Comparison of ENCODE assay signal across 25 cellular contexts in the genomic region with DNA sequence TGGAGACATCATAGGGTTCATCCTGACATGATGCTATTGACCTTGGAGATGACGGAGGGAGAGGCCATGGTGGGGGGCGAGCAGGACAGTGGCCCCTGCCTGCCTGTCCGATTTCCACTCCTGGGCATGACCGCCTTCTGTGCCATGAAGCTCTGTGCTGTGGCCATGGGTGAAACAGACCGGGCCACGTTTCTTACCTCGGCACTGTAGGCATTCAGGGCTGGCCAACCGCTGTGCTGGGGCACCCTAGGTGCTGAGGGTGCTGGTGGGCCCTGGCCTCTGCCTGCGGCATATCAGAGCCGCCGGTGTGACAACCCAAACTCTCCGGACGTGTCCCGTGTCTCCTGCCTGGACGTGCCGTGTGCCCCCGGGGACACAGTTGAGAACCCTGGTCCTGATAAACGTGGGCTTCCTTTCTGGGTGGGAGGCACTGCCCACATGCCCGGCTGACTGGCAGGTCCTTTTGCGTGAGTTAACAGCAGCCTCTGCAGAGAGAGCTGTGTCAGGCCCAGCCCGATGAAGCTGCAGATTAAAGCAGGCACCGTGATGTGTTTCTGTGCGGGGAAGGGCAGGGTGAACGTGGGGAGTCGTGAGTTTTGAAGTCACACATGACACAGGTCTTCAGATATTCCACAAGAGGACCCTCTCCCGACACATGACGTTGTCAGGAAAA. TPM values are rescaled to one million over a fixed set of nuclear protein-coding genes. Genes with fewer than 3 reads are reported as not detected.
DNase-seq lines count a peak whose midpoint lies in the region; ATAC-seq and TF ChIP-seq lines count a peak whose summit lies in the region.
"Had no signal": no experiment of that assay in that cellular context is flagged by ENCODE, and none has a peak within 500 bp of the region (broad histone marks: within the 10 kb centered on the region; RNA-seq: fewer than 3 reads in every experiment).

No MANE protein-coding gene starts in this region.

- no peak for TF ChIP-seq CTCF in endodermal cell (conservative IDR thresholded peaks at IDR 0.05)

- no peak overlapping the region for H4K8ac ChIP-seq in neuronal stem cell (ENCODE audit: low read depth, low read length)

- H3K18ac ChIP-seq in neuronal stem cell (ENCODE audit: low read length) = peak overlapping the region; percentile 16

- peak overlapping the region; percentile 48 for H3K27ac Mint-ChIP-seq in endodermal cell
- H3K27ac Mint-ChIP-seq: CD8-positive, alpha-beta T cell; HFFc6; IgD-negative memory B cell had no signal

- H3K4me1 ChIP-seq in endodermal cell (ENCODE audit: control insufficient read depth, insufficient read depth, low read length) (no peaks in the 10 kb centered on the region), neuronal stem cell (ENCODE audit: control insufficient read depth in 2 of 2, insufficient read depth in 1 of 2, low read depth in 1 of 2, low read length in 2 of 2) (peaks cover 11 to 12% of the 10 kb centered on the region in 2 donors), aorta (ENCODE audit: control insufficient read depth in 1 of 2, insufficient read depth in 2 of 2, low read length in 2 of 2) (no peaks in the 10 kb centered on the region)
- H3K4me1 ChIP-seq: Caco-2 had no signal

- peak overlapping the region; percentile 70 for H2AK5ac ChIP-seq in neuronal stem cell (ENCODE audit: low read depth, low read length)

- no peak overlapping the region for H4K91ac ChIP-seq in neuronal stem cell (ENCODE audit: low read depth, low read length, poor library complexity)

- H3K9me3 Mint-ChIP-seq in endodermal cell = peaks cover 14% of the 10 kb centered on the region

- no peak overlapping the region for H3K4me3 Mint-ChIP-seq in endodermal cell
- H3K4me3 Mint-ChIP-seq: CD8-positive, alpha-beta T cell; H9; HFFc6; IgD-negative memory B cell had no signal

- H3K4me2 ChIP-seq in neuronal stem cell (ENCODE audit: insufficient read depth, low read length, poor library complexity, severe bottlenecking) = no peak overlapping the region
- H3K4me2 ChIP-seq: KMS-11 had no signal

- H3K4ac ChIP-seq in neuronal stem cell (ENCODE audit: low read length) = no peak overlapping the region

- H3K14ac ChIP-seq in neuronal stem cell (ENCODE audit: low read length) = no peak overlapping the region

- no peak overlapping the region for H2BK15ac ChIP-seq in neuronal stem cell (ENCODE audit: low read length)

- peak overlapping the region; percentile 61 for H2BK120ac ChIP-seq in neuronal stem cell (ENCODE audit: low read depth, low read length)

- H3K36me3 ChIP-seq in endodermal cell (ENCODE audit: control insufficient read depth, insufficient read depth, low read length) = no peaks in the 10 kb centered on the region
- no peaks in the 10 kb centered on the region for H3K36me3 ChIP-seq in neuronal stem cell (replicated peaks in 1 of 2; ENCODE audit: control insufficient read depth in 2 of 2, insufficient read depth in 2 of 2, low read length in 2 of 2)
- no peaks in the 10 kb centered on the region for H3K36me3 ChIP-seq in aorta (ENCODE audit: control insufficient read depth in 1 of 2, insufficient read depth in 2 of 2, low read length in 1 of 2)
- H3K36me3 ChIP-seq: SJCRH30 had no signal

- DNase-seq in left ventricle myocardium superior (peak; percentile 10), left cardiac atrium (no peak), endodermal cell (no peak), neuronal stem cell (ENCODE audit: low spot score) (no peak), aorta (peak; percentile 36 to 71), HuH-7 (ENCODE audit: low spot score) (no peak), NCI-H446 (lab: John Stamatoyannopoulos, UW) (no peak)
- DNase-seq: C1 segment of cervical spinal cord; Caco-2; CD8-positive, alpha-beta T cell; GM23248; H9; HFFc6; MM.1S; NCI-H1694; NCI-H2029 treated with DMSO at 0.1 percent for 48 hours; NCI-H2171; NCI-H345; NCI-H524; NCI-H748 treated with DMSO at 0.1 percent for 48 hours; SJCRH30 had no signal

- peaks cover 2% of the 10 kb centered on the region for H3K36me3 Mint-ChIP-seq in endodermal cell (ENCODE audit: low read depth)
- H3K36me3 Mint-ChIP-seq: CD8-positive, alpha-beta T cell; IgD-negative memory B cell had no signal

- H3K9me3 ChIP-seq in endodermal cell (ENCODE audit: control insufficient read depth, low read length) (no peaks in the 10 kb centered on the region), neuronal stem cell (replicated peaks in 1 of 2; ENCODE audit: control insufficient read depth in 2 of 2, insufficient read depth in 1 of 2, low read depth in 1 of 2, low read length in 2 of 2) (peaks cover 11 to 15% of the 10 kb centered on the region in 2 donors), aorta (ENCODE audit: control insufficient read depth, low read length) (no peaks in the 10 kb centered on the region)
- H3K9me3 ChIP-seq: SJCRH30 had no signal

- H3K27me3 Mint-ChIP-seq in endodermal cell (ENCODE audit: insufficient read depth) = peaks cover 2% of the 10 kb centered on the region
- H3K27me3 Mint-ChIP-seq: IgD-negative memory B cell had no signal

- H3K23ac ChIP-seq in neuronal stem cell (ENCODE audit: low read depth, low read length, poor library complexity) = no peak overlapping the region

- no peak for ATAC-seq in left ventricle myocardium superior
- ATAC-seq in left cardiac atrium = no peak
- no peak for ATAC-seq in aorta (ENCODE audit: low FRiP score)
- ATAC-seq in HG02852 (IDR thresholded peaks at IDR 0.05; ENCODE audit: unreplicated experiment) = no peak
- ATAC-seq: CD8-positive, alpha-beta T cell; SK-N-SH treated with all-trans-retinoic acid at 6 μM for 48 hours had no signal

- peak overlapping the region; percentile 44 for H2BK5ac ChIP-seq in neuronal stem cell (ENCODE audit: low read length)

- H3K4me3 ChIP-seq in endodermal cell (ENCODE audit: low read length) = no peak overlapping the region
- no peak overlapping the region for H3K4me3 ChIP-seq in neuronal stem cell (ENCODE audit: low read length in 2 of 2)
- H3K4me3 ChIP-seq in aorta (ENCODE audit: low read length in 2 of 2) = no peak overlapping the region
- H3K4me3 ChIP-seq: GM23248, SJCRH30 had no signal

- H2AFZ ChIP-seq in neuronal stem cell (ENCODE audit: low read length) = no peak overlapping the region
- H2AFZ ChIP-seq: GM23248 had no signal

- H3K27ac ChIP-seq in endodermal cell (ENCODE audit: low read depth, low read length) (no peak overlapping the region), neuronal stem cell (replicated peaks; ENCODE audit: low read length) (no peak overlapping the region), aorta (ENCODE audit: low read depth in 1 of 2, low read length in 2 of 2) (no peak overlapping the region)
- H3K27ac ChIP-seq: GM23248, KMS-11, SJCRH30 had no signal

- H3K9ac ChIP-seq in endodermal cell (ENCODE audit: extremely low read depth, low read length, poor library complexity, severe bottlenecking) (no peak overlapping the region), neuronal stem cell (ENCODE audit: low read depth, low read length, poor library complexity) (peak overlapping the region; percentile 60)
- H3K9ac ChIP-seq: GM23248, KMS-11 had no signal

- H3K27me3 ChIP-seq in endodermal cell (ENCODE audit: control insufficient read depth, insufficient read depth, low read length, poor library complexity, severe bottlenecking) = no peaks in the 10 kb centered on the region
- H3K27me3 ChIP-seq in neuronal stem cell (ENCODE audit: control insufficient read depth in 3 of 3, insufficient read depth in 3 of 3, low read depth in 1 of 3, low read length in 3 of 3) = no peaks in the 10 kb centered on the region
- no peaks in the 10 kb centered on the region for H3K27me3 ChIP-seq in aorta (ENCODE audit: control insufficient read depth in 1 of 2, insufficient read depth in 2 of 2, low read length in 1 of 2)
- H3K27me3 ChIP-seq: SJCRH30 had no signal

- peak overlapping the region; percentile 60 for H2BK12ac ChIP-seq in neuronal stem cell (ENCODE audit: low read length)

- H3K4me1 Mint-ChIP-seq in endodermal cell = no peaks in the 10 kb centered on the region
- H3K4me1 Mint-ChIP-seq: IgD-negative memory B cell had no signal

- no peaks in the 10 kb centered on the region for H3K79me1 ChIP-seq in neuronal stem cell (ENCODE audit: low read depth, low read length)

- WGBS in endodermal cell (ENCODE audit: insufficient coverage in 1 of 2, insufficient read length in 1 of 2), 2 experiments = 93 to 96% methylated on average over 25 to 27 of the region's 27 CpGs
- no CpG with 5 or more reads among the region's 27 CpGs for WGBS in neuronal stem cell (ENCODE audit: extremely low coverage in 2 of 2, insufficient read length in 2 of 2, insufficient replicate concordance in 1 of 2), 2 donors
- WGBS in aorta, 2 donors = 93% methylated on average over 27 of the region's 27 CpGs

- intact Hi-C loops in left ventricle myocardium superior (cut with micrococcal nuclease) = no loop called here
- intact Hi-C loops in left cardiac atrium (cut with DNase I) = no loop called here
- intact Hi-C loops in aorta (cut with DNase I) = no loop called here

RNA-seq across cellular contexts. Expression of a gene that starts 46.5 kb away (rescaled TPM):
- total RNA-seq in left ventricle myocardium superior = 12.1 TPM
- total RNA-seq in left cardiac atrium = 10 to 100 TPM; 10.5 to 14.1 TPM
- total RNA-seq in endodermal cell = 1 to 10 TPM in 1 of 2 donors, under 1 TPM in 1; 0.55 to 2.1 TPM
- polyA plus RNA-seq in endodermal cell (2013, experiment 1 of 2) = 2.4 TPM
- polyA plus RNA-seq in endodermal cell (2013, experiment 2 of 2) = 1.9 TPM
- polyA plus RNA-seq in neuronal stem cell (2013, experiment 1 of 2) = 2.5 TPM
- polyA plus RNA-seq in neuronal stem cell (2013, experiment 2 of 2) = 2.2 TPM
- total RNA-seq in aorta = 10 to 100 TPM; 36.6 to 67.3 TPM
- 1 to 10 TPM in 1 of 2 donors, under 1 TPM in 1; 0.63 to 4.3 TPM for polyA plus RNA-seq in aorta
- total RNA-seq: GM23248, SJCRH30 had no signal

RNA-seq across cellular contexts. Expression of a gene that starts 58.3 kb away (rescaled TPM):
- total RNA-seq in left ventricle myocardium superior (210 TPM), left cardiac atrium (100 to 1,000 TPM; 165 to 175 TPM), endodermal cell (10 to 100 TPM; 45.7 to 49.6 TPM), aorta (100 to 1,000 TPM; 317 to 348 TPM)
- polyA plus RNA-seq in endodermal cell (2013, experiment 1 of 2) = 24.8 TPM
- polyA plus RNA-seq in endodermal cell (2013, experiment 2 of 2) = 23.0 TPM
- 34.2 TPM for polyA plus RNA-seq in neuronal stem cell (2013, experiment 1 of 2)
- polyA plus RNA-seq in neuronal stem cell (2013, experiment 2 of 2) = 33.8 TPM
- polyA plus RNA-seq in aorta = 100 to 1,000 TPM; 244 to 509 TPM

Comparison
In these comparisons a context has a peak if more than half of its experiments do, and no peak if none do; other contexts are left out.
1. DNase-seq: peak in left ventricle myocardium superior (single experiment) and aorta (2 of 2); none in left cardiac atrium (single experiment), endodermal cell (single experiment), neuronal stem cell (single experiment), HuH-7 (single experiment) and NCI-H446 (0 of 2).